ENCODE assay signal across 1 cellular context in the genomic region with DNA sequence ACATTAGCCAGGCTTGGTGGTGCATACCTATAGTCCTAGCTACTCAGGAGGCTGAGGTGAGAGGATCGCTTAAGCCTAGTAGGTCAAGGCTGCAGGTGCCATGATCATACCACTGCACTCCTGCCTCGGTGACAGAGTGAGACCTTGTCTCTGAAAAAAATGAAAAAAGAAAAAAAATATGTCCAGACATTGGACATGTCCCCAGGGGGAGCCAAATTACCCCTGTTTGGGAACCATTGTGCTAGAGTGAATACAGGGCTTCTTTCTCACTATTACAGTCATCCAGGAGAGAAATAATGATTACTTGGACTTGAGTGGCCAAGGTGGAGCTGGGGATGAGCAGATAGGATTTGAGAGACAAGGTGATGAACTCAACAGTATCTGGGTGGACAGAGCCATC.
TF ChIP-seq lines count a peak whose summit lies in the region.

No MANE protein-coding gene starts in this region.

TF ChIP-seq in K562, 482 proteins besides CTCF, POLR2A, EP300 and RAD21:
- TF ChIP-seq NR2F6 (CRISPR knock-in tag; IDR thresholded peaks at IDR 0.05) (no peak), ZNF384 (IDR thresholded peaks at IDR 0.05; ENCODE audit: low read depth, low read length) (peak; percentile 71)
